ENCODE assay signal across 10 cellular contexts in the genomic region with DNA sequence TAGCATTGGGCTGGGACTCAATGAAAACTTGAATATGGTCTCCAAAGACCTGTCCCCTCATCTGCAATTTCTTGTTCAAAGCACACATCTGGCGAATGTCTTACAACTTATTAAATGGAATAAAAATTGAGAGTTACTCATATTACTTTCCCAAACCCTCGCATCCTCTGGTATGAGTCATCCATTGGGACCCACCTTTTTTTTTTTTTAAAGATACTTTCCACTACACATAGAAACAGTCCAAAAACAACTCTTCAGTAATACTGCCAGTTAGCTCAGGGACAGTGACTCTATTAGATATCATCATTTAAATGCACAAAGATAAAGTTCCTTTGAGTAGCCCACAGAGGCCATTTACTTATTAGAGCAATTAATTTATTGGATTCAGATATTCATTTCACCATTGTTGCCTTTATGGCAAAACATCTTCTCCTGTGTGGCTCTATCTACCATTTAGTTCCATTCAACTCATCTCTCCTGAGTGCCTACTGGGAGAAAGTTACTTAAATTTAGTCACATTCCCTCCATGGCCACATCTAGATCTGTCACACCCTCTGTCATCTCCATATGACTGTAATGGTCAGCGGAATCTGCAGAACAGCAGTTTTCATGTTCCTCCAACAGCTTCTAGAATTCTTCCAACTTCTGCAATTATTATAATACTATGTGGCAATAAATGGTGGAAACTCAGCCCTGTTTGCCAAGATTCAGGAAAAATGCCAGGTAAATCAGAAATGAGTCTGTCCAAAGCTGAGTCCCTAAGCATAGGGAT.
DNase-seq lines count a peak whose midpoint lies in the region; ATAC-seq and TF ChIP-seq lines count a peak whose summit lies in the region.
"Had no signal": no experiment of that assay in that cellular context is flagged by ENCODE, and none has a peak within 500 bp of the region (broad histone marks: within the 10 kb centered on the region; RNA-seq: fewer than 3 reads in every experiment).

No MANE protein-coding gene starts in this region.

- CTCF ChIA-PET in CD8-positive, alpha-beta T cell (lab: Charles Lee) = no interaction called here

- no peak overlapping the region for H3K4me3 Mint-ChIP-seq in CD8-positive, alpha-beta T cell
- no peak overlapping the region for H3K4me3 Mint-ChIP-seq in HFFc6

- no peak overlapping the region for H3K4me3 ChIP-seq in CD8-positive, alpha-beta T cell (ENCODE audit: low read depth, low read length)
- no peak overlapping the region for H3K4me3 ChIP-seq in astrocyte of the spinal cord (ENCODE audit: low read depth, low read length)
- no peak overlapping the region for H3K4me3 ChIP-seq in mesendoderm (ENCODE audit: low read length)
- no peak overlapping the region for H3K4me3 ChIP-seq in dorsolateral prefrontal cortex

- H3K9me3 ChIP-seq in CD8-positive, alpha-beta T cell (ENCODE audit: low read length) = no peaks in the 10 kb centered on the region

- H3K79me1 ChIP-seq in mesendoderm (ENCODE audit: low read length) = no peaks in the 10 kb centered on the region

- H3K27me3 Mint-ChIP-seq in CD8-positive, alpha-beta T cell (ENCODE audit: low read depth) = no peaks in the 10 kb centered on the region
- no peaks in the 10 kb centered on the region; the same call in none of the 2 replicates for H3K27me3 Mint-ChIP-seq in HFFc6 (ENCODE audit: insufficient read depth)

- no peak overlapping the region for H2BK120ac ChIP-seq in mesendoderm (ENCODE audit: low read depth, low read length)

- no peaks in the 10 kb centered on the region for H3K9me3 Mint-ChIP-seq in CD8-positive, alpha-beta T cell
- no peaks in the 10 kb centered on the region for H3K9me3 Mint-ChIP-seq in HFFc6

- no peaks in the 10 kb centered on the region for H3K79me2 ChIP-seq in mesendoderm (ENCODE audit: control insufficient read depth, insufficient read depth, low read length)

- no peak overlapping the region for H2BK5ac ChIP-seq in mesendoderm (ENCODE audit: low read length)

- DNase-seq in CD8-positive, alpha-beta T cell = no peak
- DNase-seq in HFFc6 = peak; percentile 29
- peak; percentile 60 for DNase-seq in astrocyte of the spinal cord (ENCODE audit: low read depth, low spot score)
- DNase-seq in left lobe of liver (ENCODE audit: low spot score) = no peak
- DNase-seq in mesendoderm = no peak
- DNase-seq in dorsolateral prefrontal cortex = no peak
- no peak for DNase-seq in H4 (ENCODE audit: low spot score)
- DNase-seq: DMS 273 treated with DMSO at 0.1 percent for 48 hours; SHP77 treated with DMSO at 0.1 percent for 48 hours; stimulated activated CD8-positive, alpha-beta memory T cell treated with anti-CD3 and anti-CD28 coated beads, Interleukin-4, amount 100 ng/mL, for 48 hours had no signal

- H2BK15ac ChIP-seq in mesendoderm (replicated peaks; ENCODE audit: low read depth) = no peak overlapping the region

- no peak overlapping the region for H3K23ac ChIP-seq in mesendoderm (ENCODE audit: low read length)

- H3K27me3 ChIP-seq in CD8-positive, alpha-beta T cell (ENCODE audit: insufficient read depth, low read length) = no peaks in the 10 kb centered on the region
- H3K27me3 ChIP-seq in mesendoderm (ENCODE audit: insufficient read depth, low read length, poor library complexity) (no peaks in the 10 kb centered on the region), dorsolateral prefrontal cortex (no peaks in the 10 kb centered on the region)

- no peak for ATAC-seq in CD8-positive, alpha-beta T cell
- peak; percentile 15 for ATAC-seq in left lobe of liver

- no peak overlapping the region for H2AK5ac ChIP-seq in mesendoderm (ENCODE audit: low read length)

- in situ Hi-C loops in astrocyte of the spinal cord (cut with HindIII; ENCODE audit: low sequenced_read_pairs) = no loop called here

- peak overlapping the region; percentile 81 for H3K27ac Mint-ChIP-seq in CD8-positive, alpha-beta T cell
- no peak overlapping the region for H3K27ac Mint-ChIP-seq in HFFc6

- WGBS in mesendoderm (ENCODE audit: extremely low coverage, insufficient coverage, low lambda C conversion rate) = no CpG with 5 or more reads among the region's 3 CpGs

- H4K5ac ChIP-seq in mesendoderm (ENCODE audit: low read length) = no peak overlapping the region

- H3K36me3 Mint-ChIP-seq in CD8-positive, alpha-beta T cell = peaks cover 34% of the 10 kb centered on the region
- no peaks in the 10 kb centered on the region for H3K36me3 Mint-ChIP-seq in HFFc6 (ENCODE audit: low read depth)

- no peak overlapping the region for H3K4me2 ChIP-seq in mesendoderm (ENCODE audit: low read length)

- H3K56ac ChIP-seq in mesendoderm (ENCODE audit: low read length) = no peak overlapping the region

- intact Hi-C loops in CD8-positive, alpha-beta T cell (cut with DNase I, micrococcal nuclease) = loop anchor here (5.0 kb wide), 1 partner anchor 38 kb away; no protein-coding TSS in a partner anchor
- intact Hi-C loops in dorsolateral prefrontal cortex (cut with DNase I) = no loop called here

- peaks cover 67% of the 10 kb centered on the region for H3K4me1 Mint-ChIP-seq in CD8-positive, alpha-beta T cell (ENCODE audit: low read depth)
- peaks cover 35% of the 10 kb centered on the region for H3K4me1 Mint-ChIP-seq in HFFc6 (ENCODE audit: low read depth)

- POLR2A ChIA-PET in CD8-positive, alpha-beta T cell (lab: Charles Lee) = no interaction called here

- no peak overlapping the region for H3K27ac ChIP-seq in CD8-positive, alpha-beta T cell (ENCODE audit: low read depth, low read length)
- no peak overlapping the region for H3K27ac ChIP-seq in mesendoderm (ENCODE audit: low read depth, low read length)
- H3K27ac ChIP-seq in dorsolateral prefrontal cortex = no peak overlapping the region

- H3K4ac ChIP-seq in mesendoderm (ENCODE audit: low read depth, low read length) = no peak overlapping the region

- no peak for TF ChIP-seq CTCF in CD8-positive, alpha-beta T cell (IDR thresholded peaks at IDR 0.05)
- TF ChIP-seq CTCF in HFFc6 (IDR thresholded peaks at IDR 0.05) (no peak), astrocyte of the spinal cord (IDR thresholded peaks at IDR 0.05; ENCODE audit: low read depth, low read length) (no peak), dorsolateral prefrontal cortex (IDR thresholded peaks at IDR 0.05 in 54 of 56, conservative IDR thresholded peaks at IDR 0.05 in 2 of 56; ENCODE audit: low read depth in 1 of 56, partially characterized antibody in 56 of 56) (no peak)

- H4K8ac ChIP-seq in mesendoderm (ENCODE audit: low read depth, low read length) = no peak overlapping the region

- H3K4me1 ChIP-seq in CD8-positive, alpha-beta T cell (ENCODE audit: insufficient read depth, low read length) = peaks cover 37% of the 10 kb centered on the region
- H3K4me1 ChIP-seq in mesendoderm (ENCODE audit: control insufficient read depth, low read depth, low read length) = no peaks in the 10 kb centered on the region

- no peaks in the 10 kb centered on the region for H3K36me3 ChIP-seq in CD8-positive, alpha-beta T cell (ENCODE audit: insufficient read depth, low read length)
- H3K36me3 ChIP-seq in mesendoderm (ENCODE audit: control insufficient read depth, insufficient read depth, low read length) = no peaks in the 10 kb centered on the region

- no peak overlapping the region for H3K18ac ChIP-seq in mesendoderm (ENCODE audit: low read length)

- H3K9ac ChIP-seq in mesendoderm (ENCODE audit: low read length) = no peak overlapping the region

Comparison
In these comparisons a context has a peak if more than half of its experiments do, and no peak if none do; other contexts are left out.
1. DNase-seq: peak in HFFc6 (single experiment) and astrocyte of the spinal cord (single experiment); none in CD8-positive, alpha-beta T cell (0 of 7), left lobe of liver (single experiment), mesendoderm (single experiment), dorsolateral prefrontal cortex (0 of 10) and H4 (single experiment).
2. intact Hi-C loops: an anchor here in CD8-positive, alpha-beta T cell (5.0 kb wide); none called in dorsolateral prefrontal cortex.